In genomic region chr2:65108778-65109177, GRCh38 we compare ENCODE assay signal across 34 cellular contexts.
"Had no signal": no experiment of that assay in that cellular context is flagged by ENCODE, and none has a peak within 500 bp of the region (broad histone marks: within the 10 kb centered on the region; RNA-seq: fewer than 3 reads in every experiment).

No MANE protein-coding gene starts in this region.

- H3K4me3 ChIP-seq: adrenal gland, body of pancreas, breast epithelium had no signal

- DNase-seq: activated B cell treated with CpG ODN at 0.5 μM for 24 hours; activated CD4-positive, alpha-beta memory T cell treated with anti-CD3 and anti-CD28 coated beads for 36 hours; activated CD4-positive, alpha-beta T cell treated with anti-CD3 and anti-CD28 coated beads for 4 hours; activated CD4-positive, alpha-beta T cell treated with anti-CD3 and anti-CD28 coated beads, Interleukin-2, amount 10 ng/mL, durations not matched to agents 24 days and 14 days; activated CD4-positive, alpha-beta T cell treated with anti-CD3 and anti-CD28 coated beads, Interleukin-2, amount 50 U/mL, for 1 hour; activated CD4-positive, alpha-beta T cell treated with anti-CD3 and anti-CD28 coated beads, Interleukin-2, amount 50 U/mL, for 4 hours; activated CD4-positive, CD25-positive, alpha-beta regulatory T cell treated with anti-CD3 and anti-CD28 coated beads, Interleukin-2, amount 50 U/mL, for 72 hours; activated CD8-positive, alpha-beta memory T cell treated with anti-CD3 and anti-CD28 coated beads, Interleukin-2, amount 50 U/mL, for 4 hours; activated CD8-positive, alpha-beta T cell treated with anti-CD3 and anti-CD28 coated beads for 36 hours; activated effector memory CD4-positive, alpha-beta T cell treated with anti-CD3 and anti-CD28 coated beads, Interleukin-2, amount 50 U/mL, for 16 hours; activated gamma-delta T cell treated with Interleukin-2 at 50 U/mL for 16 hours; activated naive CD4-positive, alpha-beta T cell; activated naive CD4-positive, alpha-beta T cell treated with anti-CD3 and anti-CD28 coated beads for 36 hours; activated naive CD4-positive, alpha-beta T cell treated with anti-CD3 and anti-CD28 coated beads, Interleukin-2, amount 50 U/mL, for 16 hours; activated naive CD8-positive, alpha-beta T cell treated with anti-CD3 and anti-CD28 coated beads for 36 hours; activated T-cell treated with anti-CD3 and anti-CD28 coated beads for 4 hours; activated T-cell treated with anti-CD3 and anti-CD28 coated beads, Interleukin-2, amount 50 U/mL, for 1 hour; activated T-cell treated with anti-CD3 and anti-CD28 coated beads, Interleukin-2, amount 50 U/mL, for 4 hours; activated T-cell treated with anti-CD3 and anti-CD28 coated beads, Interleukin-2, amount 50 U/mL, for 72 hours; adrenal gland; amniotic stem cell; aorta; body of pancreas; brain microvascular endothelial cell; central memory CD4-positive, alpha-beta T cell; T-helper 1 cell; T-helper 2 cell; T-helper 9 cell had no signal

- H3K4me1 ChIP-seq: breast epithelium had no signal

- H3K36me3 ChIP-seq: adrenal gland, breast epithelium had no signal

- H3K9me3 ChIP-seq: adrenal gland, body of pancreas, breast epithelium had no signal

- FAIRE-seq: astrocyte, TTC549 had no signal

- ATAC-seq: activated CD8-positive, alpha-beta T cell treated with anti-CD3 and anti-CD28 coated beads for 36 hours; activated naive CD4-positive, alpha-beta T cell treated with anti-CD3 and anti-CD28 coated beads, Interleukin-2, amount 50 U/mL, for 72 hours; activated T-cell treated with anti-CD3 and anti-CD28 coated beads, Interleukin-2, amount 50 U/mL, for 4 hours; activated T-cell treated with anti-CD3 and anti-CD28 coated beads, Interleukin-2, amount 50 U/mL, for 72 hours; activated T-helper 17 cell treated with anti-CD3 and anti-CD28 coated beads, Interleukin-2, amount 50 U/mL, for 72 hours; body of pancreas had no signal

- H3K27me3 ChIP-seq: adrenal gland, body of pancreas, brain microvascular endothelial cell, breast epithelium had no signal

- H3K27ac ChIP-seq: adrenal gland, body of pancreas, brain microvascular endothelial cell, breast epithelium, VCaP had no signal
